In the genomic region with DNA sequence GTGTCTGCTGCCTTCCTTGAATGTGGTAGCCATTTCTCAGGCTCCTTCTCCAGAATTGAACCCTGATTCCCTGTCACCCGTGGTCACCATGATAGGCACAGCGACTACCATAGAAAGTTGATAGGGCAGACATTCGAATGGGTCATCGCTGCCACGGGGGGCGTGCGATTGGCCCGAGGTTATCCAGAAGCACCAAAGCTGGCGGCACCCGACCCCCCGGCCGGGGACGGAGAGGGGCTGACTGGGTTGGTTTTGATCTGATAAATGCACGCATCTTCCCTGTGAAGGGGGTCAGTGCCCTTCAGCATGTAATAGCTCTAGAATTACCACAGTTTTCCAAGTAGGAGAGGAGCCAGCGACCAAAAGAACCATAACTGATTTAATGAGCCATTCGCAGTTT, we compare ENCODE assay signal across 18 cellular contexts.
DNase-seq lines count a peak whose midpoint lies in the region; ATAC-seq and TF ChIP-seq lines count a peak whose summit lies in the region.
"Had no signal": no experiment of that assay in that cellular context is flagged by ENCODE, and none has a peak within 500 bp of the region (broad histone marks: within the 10 kb centered on the region; RNA-seq: fewer than 3 reads in every experiment).

No MANE protein-coding gene starts in this region.

- no peaks in the 10 kb centered on the region for H3K4me1 ChIP-seq in MM.1S (ENCODE audit: low read length)
- H3K4me1 ChIP-seq: A549; BLaER1 treated with 17β-estradiol and CSF1 and Interleukin-3, amounts not matched to agents 10 nM and 100 nM had no signal

- POLR2A ChIA-PET in activated CD4-positive, alpha-beta T cell treated with anti-CD3 and anti-CD28 coated beads, Interleukin-2, amount 10 ng/mL, durations not matched to agents 7 days and 5 days (lab: Charles Lee), result no interaction called here

- H3K9me2 ChIP-seq in MM.1S (replicated peaks; ENCODE audit: insufficient read depth, low read length), result no peaks in the 10 kb centered on the region

- H3K36me3 ChIP-seq in MM.1S (replicated peaks; ENCODE audit: insufficient read depth, low read length), result no peaks in the 10 kb centered on the region
- H3K36me3 ChIP-seq: BLaER1 treated with 17β-estradiol and CSF1 and Interleukin-3, amounts not matched to agents 10 nM and 100 nM had no signal

- no peaks in the 10 kb centered on the region for H4K20me1 ChIP-seq in MM.1S (ENCODE audit: insufficient read depth, low read length)
- H4K20me1 ChIP-seq: BLaER1 treated with 17β-estradiol and CSF1 and Interleukin-3, amounts not matched to agents 10 nM and 100 nM had no signal

- no peaks in the 10 kb centered on the region for H3K27me3 ChIP-seq in MM.1S (replicated peaks; ENCODE audit: insufficient read depth, low read length)
- H3K27me3 ChIP-seq: BLaER1 treated with 17β-estradiol and CSF1 and Interleukin-3, amounts not matched to agents 10 nM and 100 nM had no signal

- H3K9me3 ChIP-seq in MM.1S (replicated peaks; ENCODE audit: insufficient read depth, low read length), result no peaks in the 10 kb centered on the region

- H3K4me2 ChIP-seq in MM.1S (ENCODE audit: low read depth, low read length), result no peak overlapping the region
- H3K4me2 ChIP-seq: A549; BLaER1 treated with 17β-estradiol and CSF1 and Interleukin-3, amounts not matched to agents 10 nM and 100 nM had no signal

- H2AFZ ChIP-seq in MM.1S (ENCODE audit: low read length), result no peak overlapping the region
- H2AFZ ChIP-seq: GM23338 had no signal

- H3K4me3 Mint-ChIP-seq in activated CD4-positive, alpha-beta T cell treated with anti-CD3 and anti-CD28 coated beads, Interleukin-2, amount 10 ng/mL, durations not matched to agents 7 days and 5 days, result no peak overlapping the region
- peak overlapping the region in 1 of 2 donors; percentile 35 for H3K4me3 Mint-ChIP-seq in stimulated activated naive B cell treated with anti-CD40 and anti-IgM and Interleukin-4, amounts not matched to agents 10 μg/mL and 1 μg/mL and 100 μg/mL, for 72 hours
- H3K4me3 Mint-ChIP-seq: B cell; CD8-positive, alpha-beta T cell; GM23338; HFFc6 had no signal

- H3K4me1 Mint-ChIP-seq in activated CD4-positive, alpha-beta T cell treated with anti-CD3 and anti-CD28 coated beads, Interleukin-2, amount 10 ng/mL, durations not matched to agents 7 days and 5 days, result no peaks in the 10 kb centered on the region
- H3K4me1 Mint-ChIP-seq in stimulated activated naive B cell treated with anti-CD40 and anti-IgM and Interleukin-4, amounts not matched to agents 10 μg/mL and 1 μg/mL and 100 μg/mL, for 72 hours, result peaks cover 1 to 5% of the 10 kb centered on the region in 2 donors
- H3K4me1 Mint-ChIP-seq: B cell, GM23338 had no signal

- no peak overlapping the region for H3K27ac ChIP-seq in MM.1S (ENCODE audit: low read length)
- H3K27ac ChIP-seq: 22Rv1; A549; BLaER1 treated with 17β-estradiol and CSF1 and Interleukin-3, amounts not matched to agents 10 nM and 100 nM had no signal

- no peak for DNase-seq in activated CD4-positive, alpha-beta T cell treated with anti-CD3 and anti-CD28 coated beads, Interleukin-2, amount 10 ng/mL, durations not matched to agents 7 days and 5 days
- no peak for DNase-seq in activated CD4-positive, alpha-beta T cell treated with anti-CD3 and anti-CD28 coated beads, Interleukin-2, amount 50 U/mL, for 1 hour
- DNase-seq in GM13977 (ENCODE audit: low spot score) (peak; percentile 6), middle frontal gyrus (ENCODE audit: extremely low spot score, low spot score) (peak; percentile 13), NCI-H748 (lab: John Stamatoyannopoulos, UW; ENCODE audit: unreplicated experiment) (no peak), mucosa of gallbladder (ENCODE audit: low spot score) (no peak), MM.1S (no peak)
- DNase-seq in stimulated activated naive B cell treated with anti-CD40 and anti-IgM and Interleukin-4, amounts not matched to agents 10 μg/mL and 1 μg/mL and 100 μg/mL, for 72 hours, result no peak
- DNase-seq: CD8-positive, alpha-beta T cell; HFFc6; IMR-90 had no signal

- H3K27ac Mint-ChIP-seq in activated CD4-positive, alpha-beta T cell treated with anti-CD3 and anti-CD28 coated beads, Interleukin-2, amount 10 ng/mL, durations not matched to agents 7 days and 5 days, result peak overlapping the region; percentile 41
- H3K27ac Mint-ChIP-seq in stimulated activated naive B cell treated with anti-CD40 and anti-IgM and Interleukin-4, amounts not matched to agents 10 μg/mL and 1 μg/mL and 100 μg/mL, for 72 hours, result peak overlapping the region; percentile 5
- H3K27ac Mint-ChIP-seq: B cell; CD8-positive, alpha-beta T cell; GM23338; HFFc6 had no signal

- no peaks in the 10 kb centered on the region for H3K79me2 ChIP-seq in MM.1S (ENCODE audit: low read length)

- in situ Hi-C loops in GM13977 (cut with MboI; ENCODE audit: low pct_unique_long_range_greater_than_20kb, low sequenced_read_pairs, unreplicated experiment), result no loop called here

- no peak for TF ChIP-seq CTCF in GM13977 (IDR thresholded peaks at IDR 0.05; ENCODE audit: extremely low read depth, insufficient read depth, missing control alignments)
- TF ChIP-seq CTCF in MM.1S (IDR thresholded peaks at IDR 0.05; ENCODE audit: low read length), result no peak

- peaks cover 16% of the 10 kb centered on the region for H3K27me3 Mint-ChIP-seq in activated CD4-positive, alpha-beta T cell treated with anti-CD3 and anti-CD28 coated beads, Interleukin-2, amount 10 ng/mL, durations not matched to agents 7 days and 5 days
- peaks cover 35 to 42% of the 10 kb centered on the region in 2 donors for H3K27me3 Mint-ChIP-seq in stimulated activated naive B cell treated with anti-CD40 and anti-IgM and Interleukin-4, amounts not matched to agents 10 μg/mL and 1 μg/mL and 100 μg/mL, for 72 hours

- H3K36me3 Mint-ChIP-seq in activated CD4-positive, alpha-beta T cell treated with anti-CD3 and anti-CD28 coated beads, Interleukin-2, amount 10 ng/mL, durations not matched to agents 7 days and 5 days (ENCODE audit: low read depth), result peaks cover 6% of the 10 kb centered on the region
- H3K36me3 Mint-ChIP-seq in stimulated activated naive B cell treated with anti-CD40 and anti-IgM and Interleukin-4, amounts not matched to agents 10 μg/mL and 1 μg/mL and 100 μg/mL, for 72 hours, result peaks cover 6 to 9% of the 10 kb centered on the region in 2 donors
- H3K36me3 Mint-ChIP-seq: CD8-positive, alpha-beta T cell had no signal

- no peak overlapping the region for H3K9ac ChIP-seq in MM.1S (ENCODE audit: low read length)
- H3K9ac ChIP-seq: BLaER1 treated with 17β-estradiol and CSF1 and Interleukin-3, amounts not matched to agents 10 nM and 100 nM had no signal

- CTCF ChIA-PET in activated CD4-positive, alpha-beta T cell treated with anti-CD3 and anti-CD28 coated beads, Interleukin-2, amount 10 ng/mL, durations not matched to agents 7 days and 5 days (lab: Charles Lee), result no interaction called here

- H3K9me3 Mint-ChIP-seq in activated CD4-positive, alpha-beta T cell treated with anti-CD3 and anti-CD28 coated beads, Interleukin-2, amount 10 ng/mL, durations not matched to agents 7 days and 5 days, result peaks cover 25% of the 10 kb centered on the region
- H3K9me3 Mint-ChIP-seq in stimulated activated naive B cell treated with anti-CD40 and anti-IgM and Interleukin-4, amounts not matched to agents 10 μg/mL and 1 μg/mL and 100 μg/mL, for 72 hours, result peaks cover 10 to 16% of the 10 kb centered on the region in 2 donors

- H3K4me3 ChIP-seq in MM.1S (ENCODE audit: low read length), result no peak overlapping the region
- H3K4me3 ChIP-seq: A549, K562 had no signal

- no peak for ATAC-seq in stimulated activated naive B cell treated with anti-CD40 and anti-IgM and Interleukin-4, amounts not matched to agents 10 μg/mL and 1 μg/mL and 100 μg/mL, for 72 hours (replicated peaks)
- ATAC-seq: A549; CD8-positive, alpha-beta T cell; HCT116; K562 had no signal

- H3F3A ChIP-seq in MM.1S (ENCODE audit: insufficient read depth, low read length), result no peaks in the 10 kb centered on the region

Comparison
In these comparisons a context has a peak if more than half of its experiments do, and no peak if none do; other contexts are left out.
1. DNase-seq: peak in GM13977 (single experiment) and middle frontal gyrus (single experiment); none in activated CD4-positive, alpha-beta T cell treated with anti-CD3 and anti-CD28 coated beads, Interleukin-2, amount 10 ng/mL, durations not matched to agents 7 days and 5 days (single experiment), activated CD4-positive, alpha-beta T cell treated with anti-CD3 and anti-CD28 coated beads, Interleukin-2, amount 50 U/mL, for 1 hour (single experiment), stimulated activated naive B cell treated with anti-CD40 and anti-IgM and Interleukin-4, amounts not matched to agents 10 μg/mL and 1 μg/mL and 100 μg/mL, for 72 hours (single experiment), NCI-H748 (single experiment), mucosa of gallbladder (single experiment) and MM.1S (single experiment).